1 cellular context compared by ENCODE assay signal in the genomic region with DNA sequence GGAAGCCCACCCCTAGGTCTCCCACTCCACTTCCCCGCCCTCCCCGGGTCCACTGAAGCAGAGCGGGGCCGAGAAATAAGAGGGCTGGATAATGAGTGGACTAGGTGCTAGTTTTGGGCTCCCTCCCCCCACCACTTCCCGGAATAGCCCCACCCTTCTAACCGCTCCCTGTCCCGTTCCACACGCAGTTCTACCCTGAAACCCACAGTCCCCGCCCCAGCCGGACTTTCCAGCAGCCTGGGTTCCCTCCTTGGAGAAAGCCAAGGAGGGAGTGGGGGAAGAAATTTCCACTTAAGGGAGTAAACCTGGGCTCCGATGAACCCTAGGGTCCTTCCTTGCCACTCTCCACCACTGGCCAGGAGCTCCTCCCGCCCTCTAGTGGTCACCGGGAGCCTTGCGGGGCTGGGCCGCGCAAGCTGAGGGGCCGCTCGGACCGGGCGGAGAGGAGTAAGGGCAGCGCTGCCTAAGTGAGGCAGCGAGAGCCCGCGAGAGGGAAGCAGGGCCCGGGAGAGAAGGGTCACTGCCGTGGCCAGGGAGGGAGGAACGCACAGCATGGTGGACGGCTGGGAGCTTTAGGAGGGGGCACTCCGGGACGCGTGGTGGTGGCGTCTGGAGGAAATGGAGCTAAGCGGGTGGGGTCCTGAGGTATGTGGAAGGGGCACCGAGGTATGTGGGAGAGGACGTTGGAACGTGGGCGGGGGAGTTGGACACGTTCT.
TF ChIP-seq lines count a peak whose summit lies in the region.

No MANE protein-coding gene starts in this region.

TF ChIP-seq in K562, 482 proteins besides CTCF, POLR2A, EP300 and RAD21 (continued from another document and continues in another):
- TF ChIP-seq MYC (IDR thresholded peaks at IDR 0.05; ENCODE audit: low read depth, low read length) (peak; percentile 61; the same call in 1 of the 2 replicates), MYC (CRISPR knock-in tag; IDR thresholded peaks at IDR 0.05; ENCODE audit: borderline replicate concordance, low read depth) (no peak), HEY1 (CRISPR knock-in tag; IDR thresholded peaks at IDR 0.05; ENCODE audit: borderline replicate concordance) (no peak), ZNF407 (IDR thresholded peaks at IDR 0.05; ENCODE audit: low read depth) (peak; percentile 10; the same call in 1 of the 2 replicates), ZNF197 (CRISPR knock-in tag; IDR thresholded peaks at IDR 0.05; ENCODE audit: low read depth) (no peak), ILK (tag; IDR thresholded peaks at IDR 0.05; ENCODE audit: borderline replicate concordance, low read depth) (no peak), KLF13 (tag; IDR thresholded peaks at IDR 0.05; ENCODE audit: borderline replicate concordance, low read depth) (no peak), CGGBP1 (CRISPR knock-in tag; IDR thresholded peaks at IDR 0.05) (no peak), ILF3 (IDR thresholded peaks at IDR 0.05; ENCODE audit: borderline replicate concordance) (no peak; the same call in 1 of the 2 replicates), HMG20B (CRISPR knock-in tag; IDR thresholded peaks at IDR 0.05) (no peak), ELF4 (CRISPR knock-in tag; IDR thresholded peaks at IDR 0.05) (peak; percentile 50; the same call in 1 of the 2 replicates), FOXP1 (CRISPR knock-in tag; IDR thresholded peaks at IDR 0.05) (0 out of 2 replicates have a peak, but pooled peaks have one; percentile 42), MTA1 (IDR thresholded peaks at IDR 0.05; ENCODE audit: borderline replicate concordance) (peak; percentile 74), SIN3B (IDR thresholded peaks at IDR 0.05; ENCODE audit: low read depth) (no peak; the same call in 1 of the 2 replicates), SAFB2 (IDR thresholded peaks at IDR 0.05; ENCODE audit: borderline replicate concordance, low read depth, low read length, severe bottlenecking) (no peak), CTCFL (IDR thresholded peaks at IDR 0.05; ENCODE audit: borderline replicate concordance, insufficient read depth, low read depth, low read length, poor library complexity, severe bottlenecking) (peak; percentile 61), CBX1 (IDR thresholded peaks at IDR 0.05; ENCODE audit: low read depth) (0 out of 2 replicates have a peak, but pooled peaks have one; percentile 62), ZNF217 (CRISPR knock-in tag; IDR thresholded peaks at IDR 0.05) (no peak), ZNF696 (CRISPR knock-in tag; conservative IDR thresholded peaks at IDR 0.05) (no peak), KDM2B (CRISPR knock-in tag; IDR thresholded peaks at IDR 0.05) (no peak), TGIF2 (CRISPR knock-in tag; IDR thresholded peaks at IDR 0.05) (0 out of 2 replicates have a peak, but pooled peaks have one; percentile 24), NCOA6 (IDR thresholded peaks at IDR 0.05) (no peak), HMGN3 (IDR thresholded peaks at IDR 0.05; ENCODE audit: borderline replicate concordance, extremely low read depth, insufficient read length, low read depth, low read length) (peak; percentile 64), ZNF274 (IDR thresholded peaks at IDR 0.05; ENCODE audit: borderline replicate concordance, low read depth, low read length) (no peak), MTF1 (CRISPR knock-in tag; IDR thresholded peaks at IDR 0.05; ENCODE audit: borderline replicate concordance) (no peak), FUS (optimal IDR thresholded peaks at IDR 0.05; ENCODE audit: low read depth, low read length) (no peak), FOXM1 (IDR thresholded peaks at IDR 0.05; ENCODE audit: low read depth) (no peak), FOXM1 (CRISPR knock-in tag; IDR thresholded peaks at IDR 0.05; ENCODE audit: low read depth) (no peak), XRCC3 (IDR thresholded peaks at IDR 0.05) (no peak), NBN (IDR thresholded peaks at IDR 0.05; ENCODE audit: low read depth) (peak; percentile 85), HIVEP1 (CRISPR knock-in tag; IDR thresholded peaks at IDR 0.05) (no peak), SNIP1 (IDR thresholded peaks at IDR 0.05; ENCODE audit: low read depth) (no peak; the same call in 1 of the 2 replicates), MYNN (IDR thresholded peaks at IDR 0.05) (peak; percentile 80), MYNN (CRISPR knock-in tag; IDR thresholded peaks at IDR 0.05) (no peak), JUNB (CRISPR knock-in tag; conservative IDR thresholded peaks at IDR 0.05) (no peak), TRIM28 (IDR thresholded peaks at IDR 0.05) (0 out of 2 replicates have a peak, but pooled peaks have one; percentile 45), POLR3G (IDR thresholded peaks at IDR 0.05; ENCODE audit: extremely low read depth, insufficient read length, insufficient replicate concordance) (no peak), HCFC1 (IDR thresholded peaks at IDR 0.05; ENCODE audit: low read depth, low read length) (no peak; the same call in none of the 2 replicates), ESRRB (CRISPR knock-in tag; IDR thresholded peaks at IDR 0.05; ENCODE audit: borderline replicate concordance) (no peak), ZKSCAN3 (CRISPR knock-in tag; IDR thresholded peaks at IDR 0.05) (no peak), CBFB (CRISPR knock-in tag; IDR thresholded peaks at IDR 0.05) (peak; percentile 39; the same call in 1 of the 2 replicates), MCM2 (IDR thresholded peaks at IDR 0.05; ENCODE audit: low read depth) (no peak), ZNF165 (CRISPR knock-in tag; IDR thresholded peaks at IDR 0.05; ENCODE audit: borderline replicate concordance) (no peak), HNRNPL (IDR thresholded peaks at IDR 0.05; ENCODE audit: low read depth, low read length) (no peak), POLR2AphosphoS5 (IDR thresholded peaks at IDR 0.05; ENCODE audit: control insufficient read depth, insufficient read depth, low read depth, low read length) (no peak; the same call in 1 of the 2 replicates), POLR2AphosphoS2 (IDR thresholded peaks at IDR 0.05; ENCODE audit: low read length) (no peak), ZC3H11A (IDR thresholded peaks at IDR 0.05; ENCODE audit: low read depth, low read length) (no peak), TFAP4 (CRISPR knock-in tag; IDR thresholded peaks at IDR 0.05; ENCODE audit: borderline replicate concordance) (peak; percentile 79), ZNF354B (CRISPR knock-in tag; IDR thresholded peaks at IDR 0.05) (no peak), SAP30 (IDR thresholded peaks at IDR 0.05; ENCODE audit: borderline replicate concordance, insufficient read depth, low read depth, low read length, poor library complexity, severe bottlenecking) (peak; percentile 22), GATAD2A (IDR thresholded peaks at IDR 0.05) (no peak), ZNF830 (CRISPR knock-in tag; IDR thresholded peaks at IDR 0.05) (0 out of 2 replicates have a peak, but pooled peaks have one; percentile 14), SMARCA4 (IDR thresholded peaks at IDR 0.05) (peak; percentile 66; the same call in 1 of the 2 replicates), ZSCAN32 (CRISPR knock-in tag; IDR thresholded peaks at IDR 0.05) (no peak), MXI1 (IDR thresholded peaks at IDR 0.05; ENCODE audit: low read depth, low read length) (no peak), NR1H2 (CRISPR knock-in tag; IDR thresholded peaks at IDR 0.05) (no peak; the same call in 1 of the 2 replicates)
- TF ChIP-seq, protein P1, sequence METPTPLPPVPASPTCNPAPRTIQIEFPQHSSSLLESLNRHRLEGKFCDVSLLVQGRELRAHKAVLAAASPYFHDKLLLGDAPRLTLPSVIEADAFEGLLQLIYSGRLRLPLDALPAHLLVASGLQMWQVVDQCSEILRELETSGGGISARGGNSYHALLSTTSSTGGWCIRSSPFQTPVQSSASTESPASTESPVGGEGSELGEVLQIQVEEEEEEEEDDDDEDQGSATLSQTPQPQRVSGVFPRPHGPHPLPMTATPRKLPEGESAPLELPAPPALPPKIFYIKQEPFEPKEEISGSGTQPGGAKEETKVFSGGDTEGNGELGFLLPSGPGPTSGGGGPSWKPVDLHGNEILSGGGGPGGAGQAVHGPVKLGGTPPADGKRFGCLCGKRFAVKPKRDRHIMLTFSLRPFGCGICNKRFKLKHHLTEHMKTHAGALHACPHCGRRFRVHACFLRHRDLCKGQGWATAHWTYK (CRISPR knock-in tag; IDR thresholded peaks at IDR 0.05) = 0 out of 2 replicates have a peak, but pooled peaks have one; percentile 49
- TF ChIP-seq, protein P2, sequence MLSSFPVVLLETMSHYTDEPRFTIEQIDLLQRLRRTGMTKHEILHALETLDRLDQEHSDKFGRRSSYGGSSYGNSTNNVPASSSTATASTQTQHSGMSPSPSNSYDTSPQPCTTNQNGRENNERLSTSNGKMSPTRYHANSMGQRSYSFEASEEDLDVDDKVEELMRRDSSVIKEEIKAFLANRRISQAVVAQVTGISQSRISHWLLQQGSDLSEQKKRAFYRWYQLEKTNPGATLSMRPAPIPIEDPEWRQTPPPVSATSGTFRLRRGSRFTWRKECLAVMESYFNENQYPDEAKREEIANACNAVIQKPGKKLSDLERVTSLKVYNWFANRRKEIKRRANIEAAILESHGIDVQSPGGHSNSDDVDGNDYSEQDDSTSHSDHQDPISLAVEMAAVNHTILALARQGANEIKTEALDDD (IDR thresholded peaks at IDR 0.05) = peak; percentile 76
